In genomic region chr6:73694711-73695411, GRCh38 we compare ENCODE assay signal across 8 cellular contexts. TPM values are rescaled to one million over a fixed set of nuclear protein-coding genes. Genes with fewer than 3 reads are reported as not detected.
DNase-seq lines count a peak whose midpoint lies in the region; ATAC-seq and TF ChIP-seq lines count a peak whose summit lies in the region.

No MANE protein-coding gene starts in this region.

- H3K27me3 Mint-ChIP-seq in T-helper 1 cell treated with Interleukin-12 subunit alpha and Interleukin-12 subunit beta and Interleukin-4 antibody, amounts not matched to agents 30 μg/mL and 1 μg/mL, for 36 hours (ENCODE audit: low read depth): no peaks in the 10 kb centered on the region
- peaks cover 39% of the 10 kb centered on the region for H3K27me3 Mint-ChIP-seq in progenitor cell of endocrine pancreas

- peak overlapping the region; percentile 80 for H3K4me2 ChIP-seq in fibroblast of lung (ENCODE audit: extremely low read depth, insufficient read depth, low read length)

- peak overlapping the region; percentile 87 for H3K27ac ChIP-seq in fibroblast of lung (ENCODE audit: insufficient read depth, low read length)

- H3K9ac ChIP-seq in fibroblast of lung (ENCODE audit: insufficient read depth, low read length): no peak overlapping the region

- peaks cover 35% of the 10 kb centered on the region for H3K4me1 Mint-ChIP-seq in T-helper 1 cell treated with Interleukin-12 subunit alpha and Interleukin-12 subunit beta and Interleukin-4 antibody, amounts not matched to agents 30 μg/mL and 1 μg/mL, for 36 hours (ENCODE audit: low read depth)
- H3K4me1 Mint-ChIP-seq in progenitor cell of endocrine pancreas (ENCODE audit: low read depth): peaks cover 2% of the 10 kb centered on the region

- peaks cover 6% of the 10 kb centered on the region for H3K9me3 Mint-ChIP-seq in T-helper 1 cell treated with Interleukin-12 subunit alpha and Interleukin-12 subunit beta and Interleukin-4 antibody, amounts not matched to agents 30 μg/mL and 1 μg/mL, for 36 hours
- H3K9me3 Mint-ChIP-seq in progenitor cell of endocrine pancreas (ENCODE audit: low read depth): no peaks in the 10 kb centered on the region

- peak overlapping the region in 3 of 4 experiments; percentile 52 to 64 (median 58) for H3K4me3 ChIP-seq in fibroblast of lung (replicated peaks in 1 of 4; ENCODE audit: control extremely low read depth in 1 of 4, insufficient read depth in 1 of 4, low read depth in 3 of 4, low read length in 4 of 4)

- no peaks in the 10 kb centered on the region for H3K27me3 ChIP-seq in fibroblast of lung (ENCODE audit: control insufficient read depth, insufficient read depth, low read length)

- peaks cover 26% of the 10 kb centered on the region for H3K36me3 Mint-ChIP-seq in T-helper 1 cell treated with Interleukin-12 subunit alpha and Interleukin-12 subunit beta and Interleukin-4 antibody, amounts not matched to agents 30 μg/mL and 1 μg/mL, for 36 hours (ENCODE audit: low read depth)
- H3K36me3 Mint-ChIP-seq in progenitor cell of endocrine pancreas (ENCODE audit: insufficient read depth): no peaks in the 10 kb centered on the region

- peak overlapping the region; percentile 92 for H3K27ac Mint-ChIP-seq in T-helper 1 cell treated with Interleukin-12 subunit alpha and Interleukin-12 subunit beta and Interleukin-4 antibody, amounts not matched to agents 30 μg/mL and 1 μg/mL, for 36 hours
- H3K27ac Mint-ChIP-seq in progenitor cell of endocrine pancreas: no peak overlapping the region

- no peaks in the 10 kb centered on the region for H4K20me1 ChIP-seq in fibroblast of lung (ENCODE audit: control insufficient read depth, extremely low read depth, insufficient read depth, low read length)

- H3K4me1 ChIP-seq in fibroblast of lung (ENCODE audit: control insufficient read depth, extremely low read depth, insufficient read depth, low read length): peaks cover 11% of the 10 kb centered on the region

- TF ChIP-seq CTCF in fibroblast of lung (conservative IDR thresholded peaks at IDR 0.05 in 1 of 2, IDR thresholded peaks at IDR 0.05 in 1 of 2; ENCODE audit: low read depth in 1 of 2, low read length in 2 of 2) (no peak), progenitor cell of endocrine pancreas (IDR thresholded peaks at IDR 0.05; ENCODE audit: unreplicated experiment) (no peak), GM10266 (IDR thresholded peaks at IDR 0.05; ENCODE audit: control insufficient read depth, insufficient read depth, low read depth, missing control alignments) (no peak)

- peak overlapping the region; percentile 83 for H2AFZ ChIP-seq in fibroblast of lung (ENCODE audit: low read length)

- H3K79me2 ChIP-seq in fibroblast of lung (ENCODE audit: control insufficient read depth, insufficient read depth, low read length): peaks cover 7% of the 10 kb centered on the region

- DNase-seq in GM03348 (ENCODE audit: low spot score) (peak; percentile 51), fibroblast of lung (ENCODE audit: low read depth in 2 of 2) (peak; percentile 58 to 74), progenitor cell of endocrine pancreas (ENCODE audit: low spot score, unreplicated experiment) (no peak), SIG-M5 treated with dmso at 0.1 percent for 504 hours (lab: John Stamatoyannopoulos, UW; ENCODE audit: unreplicated experiment) (no peak), NCI-H1694 treated with DMSO at 0.1 percent for 48 hours (lab: John Stamatoyannopoulos, UW) (no peak), GM10266 (ENCODE audit: extremely low spot score) (no peak)

- peak overlapping the region; percentile 89 for H3K4me3 Mint-ChIP-seq in T-helper 1 cell treated with Interleukin-12 subunit alpha and Interleukin-12 subunit beta and Interleukin-4 antibody, amounts not matched to agents 30 μg/mL and 1 μg/mL, for 36 hours
- peak overlapping the region; percentile 77 for H3K4me3 Mint-ChIP-seq in progenitor cell of endocrine pancreas (ENCODE audit: low read depth)

- H3K9me3 ChIP-seq in fibroblast of lung (ENCODE audit: control insufficient read depth, insufficient read depth, low read depth, low read length): no peaks in the 10 kb centered on the region

- H3K36me3 ChIP-seq in fibroblast of lung (ENCODE audit: control insufficient read depth, insufficient read depth, low read length): no peaks in the 10 kb centered on the region

- no peak for ATAC-seq in HG02885 (IDR thresholded peaks at IDR 0.05; ENCODE audit: poor library complexity, unreplicated experiment)

RNA-seq across cellular contexts. Expression of gene CD109, which starts 1.1 kb away (rescaled TPM):
- total RNA-seq in fibroblast of lung: 12.8 and 51.2 TPM in 2 replicates
- polyA plus RNA-seq in fibroblast of lung: 48.4 and 52.6 TPM in 2 replicates
- polyA plus RNA-seq in fibroblast of lung (2012): 26.6 and 27.1 TPM in 2 replicates
- 7.4 and 9.3 TPM in 2 replicates for polyA minus RNA-seq in fibroblast of lung (ENCODE audit: low replicate concordance)
- 0.24 and 0.27 TPM in 2 replicates for total RNA-seq in progenitor cell of endocrine pancreas

RNA-seq across cellular contexts. Expression of gene SLC17A5, which starts 41.1 kb away (rescaled TPM):
- total RNA-seq in fibroblast of lung (21.6 and 39.3 TPM in 2 replicates), progenitor cell of endocrine pancreas (8.1 and 8.6 TPM in 2 replicates)
- 34.1 and 56.8 TPM in 2 replicates for polyA plus RNA-seq in fibroblast of lung
- polyA plus RNA-seq in fibroblast of lung (2012): 19.1 and 29.1 TPM in 2 replicates
- polyA minus RNA-seq in fibroblast of lung (ENCODE audit: low replicate concordance): 13.7 and 21.5 TPM in 2 replicates

Comparison
In these comparisons a context has a peak if more than half of its experiments do, and no peak if none do; other contexts are left out.
1. DNase-seq: peak in GM03348 (single experiment) and fibroblast of lung (2 of 2); none in progenitor cell of endocrine pancreas (single experiment), SIG-M5 treated with dmso at 0.1 percent for 504 hours (single experiment), NCI-H1694 treated with DMSO at 0.1 percent for 48 hours (single experiment) and GM10266 (single experiment).
2. RNA of gene CD109, which starts 1.1 kb away (total RNA-seq): 12.8 to 51.2 TPM in fibroblast of lung; 0.24 to 0.27 TPM in progenitor cell of endocrine pancreas; every median in the first group is over 10 times any median in the second.